Comparison of ENCODE assay signal across 19 cellular contexts in the genomic region with DNA sequence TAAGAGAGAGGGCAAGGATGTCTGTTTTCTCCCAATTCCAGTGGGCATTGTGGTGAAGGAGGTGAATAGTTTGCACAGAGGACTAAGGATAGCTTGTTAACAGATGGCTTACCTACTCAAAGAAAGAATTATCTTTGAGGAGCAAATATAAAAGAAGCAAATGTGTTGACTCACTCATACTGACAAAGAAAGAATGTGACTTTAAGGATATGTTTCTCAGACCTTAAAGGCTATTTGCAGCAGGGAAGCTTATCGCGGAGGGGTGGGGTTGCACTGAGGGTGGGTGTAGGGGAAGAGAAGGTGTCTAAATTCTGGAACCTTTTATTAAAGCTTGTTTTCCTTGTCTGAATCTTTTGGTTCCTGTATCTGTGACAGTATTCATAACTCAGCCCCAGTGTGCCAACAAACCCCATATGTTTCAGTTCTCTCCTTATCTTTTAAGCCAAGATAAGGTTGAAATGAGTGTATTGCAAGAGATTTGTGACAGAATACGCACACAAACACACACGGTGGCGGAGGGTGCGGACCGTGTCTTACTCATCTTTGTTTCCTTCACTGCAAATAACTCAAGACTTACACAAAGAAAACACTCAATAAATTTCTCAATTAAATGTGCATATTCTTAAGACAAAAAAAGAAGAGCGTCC.
DNase-seq lines count a peak whose midpoint lies in the region; TF ChIP-seq lines count a peak whose summit lies in the region.
"Had no signal": no experiment of that assay in that cellular context is flagged by ENCODE, and none has a peak within 500 bp of the region (broad histone marks: within the 10 kb centered on the region; RNA-seq: fewer than 3 reads in every experiment).

No MANE protein-coding gene starts in this region.

- POLR2A ChIA-PET in AG04450 (lab: Yijun Ruan, JAX) = no interaction called here

- CTCF ChIA-PET in AG04450 (lab: Charles Lee) = no interaction called here

- H3K9ac ChIP-seq in colonic mucosa (ENCODE audit: low read depth in 2 of 2, low read length in 2 of 2) (no peak overlapping the region), mucosa of rectum (ENCODE audit: low read depth in 1 of 2, low read length in 2 of 2) (no peak overlapping the region)

- in situ Hi-C loops in ACHN (cut with HindIII; ENCODE audit: low pct_ligation_motif_present, low pct_unique_long_range_greater_than_20kb, low sequenced_read_pairs) = no loop called here

- DNase-seq in AG04450 (ENCODE audit: low read depth, low spot score) (peak; percentile 3), NCI-H69 (lab: John Stamatoyannopoulos, UW) (peak; percentile 23), colonic mucosa (peak; percentile 43), NCI-H748 treated with DMSO at 0.1 percent for 48 hours (lab: John Stamatoyannopoulos, UW) (no peak), ACHN (no peak), DMS53 (lab: John Stamatoyannopoulos, UW) (no peak), DMS53 treated with DMSO at 0.1 percent for 48 hours (lab: John Stamatoyannopoulos, UW; ENCODE audit: unreplicated experiment) (no peak)
- DNase-seq: activated CD4-positive, alpha-beta T cell treated with anti-CD3 and anti-CD28 coated beads for 4 hours; activated CD8-positive, alpha-beta memory T cell treated with anti-CD3 and anti-CD28 coated beads, Interleukin-2, amount 50 U/mL, for 48 hours; activated naive CD4-positive, alpha-beta T cell treated with Interleukin-2 at 50 U/mL for 16 hours; H7; hippocampal formation; KG1; naive thymus-derived CD8-positive, alpha-beta T cell; NCI-H1436; NCI-H345; SIG-M5 had no signal

- H3K27me3 ChIP-seq in AG04450 (ENCODE audit: control insufficient read depth, insufficient read depth, low read length) = no peaks in the 10 kb centered on the region
- no peaks in the 10 kb centered on the region for H3K27me3 ChIP-seq in colonic mucosa
- no peaks in the 10 kb centered on the region for H3K27me3 ChIP-seq in mucosa of rectum (ENCODE audit: control insufficient read depth in 2 of 2, insufficient read depth in 2 of 2, low read length in 2 of 2)
- H3K27me3 ChIP-seq: dorsolateral prefrontal cortex had no signal

- H3K9me3 ChIP-seq in AG04450 (ENCODE audit: control insufficient read depth, insufficient read depth, low read length) (peaks cover 17% of the 10 kb centered on the region), colonic mucosa (no peaks in the 10 kb centered on the region), mucosa of rectum (ENCODE audit: control insufficient read depth in 2 of 2, low read length in 2 of 2) (no peaks in the 10 kb centered on the region)

- no peak overlapping the region for H3K4me3 ChIP-seq in AG04450 (ENCODE audit: low read depth, low read length)
- H3K4me3 ChIP-seq in colonic mucosa = no peak overlapping the region
- peak overlapping the region in 1 of 2 donors; percentile 24 for H3K4me3 ChIP-seq in mucosa of rectum (ENCODE audit: low read length in 2 of 2)
- H3K4me3 ChIP-seq: dorsolateral prefrontal cortex had no signal

- H3K4me1 ChIP-seq in colonic mucosa (peaks cover 3% of the 10 kb centered on the region), mucosa of rectum (ENCODE audit: control insufficient read depth in 2 of 2, insufficient read depth in 2 of 2, low read length in 2 of 2) (peaks cover 6 to 10% of the 10 kb centered on the region in 2 donors)

- intact Hi-C loops in colonic mucosa (cut with DNase I) = no loop called here

- TF ChIP-seq CTCF in AG04450 (IDR thresholded peaks at IDR 0.05; ENCODE audit: low read depth, low read length) = no peak
- TF ChIP-seq CTCF in colonic mucosa (IDR thresholded peaks at IDR 0.05) = no peak

- H3K27ac ChIP-seq in AG04450 (ENCODE audit: low read depth, low read length) (no peak overlapping the region), colonic mucosa (peak overlapping the region; percentile 29), mucosa of rectum (ENCODE audit: low read depth in 2 of 2, low read length in 2 of 2) (peak overlapping the region; percentile 2 to 6)
- H3K27ac ChIP-seq: dorsolateral prefrontal cortex had no signal

- H3K36me3 ChIP-seq in colonic mucosa (no peaks in the 10 kb centered on the region), mucosa of rectum (ENCODE audit: control insufficient read depth in 2 of 2, insufficient read depth in 2 of 2, low read length in 2 of 2) (no peaks in the 10 kb centered on the region)

Comparison
In these comparisons a context has a peak if more than half of its experiments do, and no peak if none do; other contexts are left out.
1. DNase-seq: peak in AG04450 (single experiment), NCI-H69 (single experiment) and colonic mucosa (single experiment); none in NCI-H748 treated with DMSO at 0.1 percent for 48 hours (single experiment), ACHN (single experiment), DMS53 (single experiment) and DMS53 treated with DMSO at 0.1 percent for 48 hours (single experiment).